Comparison of ENCODE assay signal across 20 cellular contexts in genomic region chr2:12330916-12331315, GRCh38.
DNase-seq lines count a peak whose midpoint lies in the region; ATAC-seq, FAIRE-seq and TF ChIP-seq lines count a peak whose summit lies in the region.
"Had no signal": no experiment of that assay in that cellular context is flagged by ENCODE, and none has a peak within 500 bp of the region (broad histone marks: within the 10 kb centered on the region; RNA-seq: fewer than 3 reads in every experiment).

No MANE protein-coding gene starts in this region.

- no peak for TF ChIP-seq CTCF in astrocyte (IDR thresholded peaks at IDR 0.05; ENCODE audit: insufficient read depth, low read depth, low read length)
- TF ChIP-seq CTCF in foreskin keratinocyte (conservative IDR thresholded peaks at IDR 0.05) = no peak

- H3K27me3 ChIP-seq in astrocyte (ENCODE audit: insufficient read depth, low read length) (no peaks in the 10 kb centered on the region), foreskin keratinocyte (no peaks in the 10 kb centered on the region)
- H3K27me3 ChIP-seq: right atrium auricular region, testis had no signal

- no peaks in the 10 kb centered on the region for H4K20me1 ChIP-seq in astrocyte (ENCODE audit: insufficient read depth, low read length)

- peaks cover 14% of the 10 kb centered on the region for H3K4me1 Mint-ChIP-seq in astrocyte (ENCODE audit: low read depth, unreplicated experiment)
- H3K4me1 Mint-ChIP-seq in activated CD8-positive, alpha-beta memory T cell treated with anti-CD3 and anti-CD28 coated beads, Interleukin-2, amount 10 ng/mL, durations not matched to agents 7 days and 5 days = no peaks in the 10 kb centered on the region

- no peak overlapping the region for H3K4me3 ChIP-seq in astrocyte (ENCODE audit: insufficient read depth, low read depth, low read length)
- H3K4me3 ChIP-seq: right atrium auricular region, testis had no signal

- peak overlapping the region; percentile 3 for H3K27ac Mint-ChIP-seq in astrocyte (ENCODE audit: unreplicated experiment)
- H3K27ac Mint-ChIP-seq in activated CD8-positive, alpha-beta memory T cell treated with anti-CD3 and anti-CD28 coated beads, Interleukin-2, amount 10 ng/mL, durations not matched to agents 7 days and 5 days = no peak overlapping the region
- H3K27ac Mint-ChIP-seq: activated naive CD8-positive, alpha-beta T cell treated with anti-CD3 and anti-CD28 coated beads, Interleukin-2, amount 50 U/mL, for 24 hours; natural killer cell had no signal

- DNase-seq in AG08395 (ENCODE audit: low spot score) (peak; percentile 66), HT1080 (ENCODE audit: low read depth) (peak; percentile 62), astrocyte (ENCODE audit: low read depth) (peak; percentile 77), foreskin keratinocyte (peak in 1 of 2 donors; percentile 54), hippocampal formation (lab: John Stamatoyannopoulos, UW) (no peak)
- DNase-seq in stimulated activated CD4-positive, alpha-beta T cell treated with anti-CD3 and anti-CD28 coated beads, Interleukin-2, amount 100 ng/mL, for 24 hours = no peak
- no peak for DNase-seq in activated CD8-positive, alpha-beta memory T cell treated with anti-CD3 and anti-CD28 coated beads, Interleukin-2, amount 10 ng/mL, durations not matched to agents 7 days and 5 days
- DNase-seq: activated CD4-positive, alpha-beta T cell treated with anti-CD3 and anti-CD28 coated beads, Interleukin-2, amount 50 U/mL, for 4 hours; activated naive CD8-positive, alpha-beta T cell treated with anti-CD3 and anti-CD28 coated beads, Interleukin-2, amount 50 U/mL, for 24 hours; COR-L47; cortex of kidney; natural killer cell; NCI-H1092 treated with DMSO at 0.1 percent for 48 hours; NCI-H2171 treated with DMSO at 0.1 percent for 48 hours; SHP77; stimulated activated CD4-positive, alpha-beta T cell treated with anti-CD3 and anti-CD28 coated beads, Interleukin-1b, Interleukin-23, amount 100 ng/mL, for 48 hours; testis had no signal

- H3K9me3 ChIP-seq in astrocyte (ENCODE audit: insufficient read depth, low read depth, low read length) = no peaks in the 10 kb centered on the region
- H3K9me3 ChIP-seq: right atrium auricular region, testis had no signal

- no peaks in the 10 kb centered on the region for H3K36me3 ChIP-seq in astrocyte (ENCODE audit: insufficient read depth, low read length)
- H3K36me3 ChIP-seq: right atrium auricular region had no signal

- ATAC-seq in foreskin keratinocyte (peak; percentile 74), GM21367 (IDR thresholded peaks at IDR 0.05; ENCODE audit: unreplicated experiment) (no peak)
- ATAC-seq in activated CD8-positive, alpha-beta memory T cell treated with anti-CD3 and anti-CD28 coated beads, Interleukin-2, amount 10 ng/mL, durations not matched to agents 7 days and 5 days = no peak
- ATAC-seq: activated naive CD8-positive, alpha-beta T cell treated with anti-CD3 and anti-CD28 coated beads, Interleukin-2, amount 50 U/mL, for 24 hours; esophagus mucosa; natural killer cell had no signal

- H3K9me3 Mint-ChIP-seq in astrocyte (ENCODE audit: unreplicated experiment) = peaks cover 11% of the 10 kb centered on the region
- H3K9me3 Mint-ChIP-seq in activated CD8-positive, alpha-beta memory T cell treated with anti-CD3 and anti-CD28 coated beads, Interleukin-2, amount 10 ng/mL, durations not matched to agents 7 days and 5 days (ENCODE audit: low read depth) = peaks cover 2% of the 10 kb centered on the region

- no peaks in the 10 kb centered on the region for H3K27me3 Mint-ChIP-seq in astrocyte (ENCODE audit: low read depth, unreplicated experiment)
- peaks cover 9% of the 10 kb centered on the region for H3K27me3 Mint-ChIP-seq in activated CD8-positive, alpha-beta memory T cell treated with anti-CD3 and anti-CD28 coated beads, Interleukin-2, amount 10 ng/mL, durations not matched to agents 7 days and 5 days

- no peak for FAIRE-seq in astrocyte (lab: Jason Lieb, UNC)

- H3K9ac ChIP-seq in astrocyte (ENCODE audit: low read length) = no peak overlapping the region

- H3K27ac ChIP-seq in astrocyte (ENCODE audit: low read depth, low read length) = peak overlapping the region; percentile 21
- H3K27ac ChIP-seq in foreskin keratinocyte = no peak overlapping the region
- H3K27ac ChIP-seq: right atrium auricular region, testis had no signal

- no peaks in the 10 kb centered on the region for H3K36me3 Mint-ChIP-seq in astrocyte (ENCODE audit: low read depth, unreplicated experiment)
- no peaks in the 10 kb centered on the region for H3K36me3 Mint-ChIP-seq in activated CD8-positive, alpha-beta memory T cell treated with anti-CD3 and anti-CD28 coated beads, Interleukin-2, amount 10 ng/mL, durations not matched to agents 7 days and 5 days

- CTCF ChIA-PET in activated CD8-positive, alpha-beta memory T cell treated with anti-CD3 and anti-CD28 coated beads, Interleukin-2, amount 10 ng/mL, durations not matched to agents 7 days and 5 days (lab: Charles Lee) = no interaction called here

- H3K4me1 ChIP-seq in astrocyte (ENCODE audit: insufficient read depth, low read length) (peaks cover 6% of the 10 kb centered on the region), foreskin keratinocyte (peaks cover 3% of the 10 kb centered on the region)
- H3K4me1 ChIP-seq: right atrium auricular region, testis had no signal

- no peak overlapping the region for H3K4me3 Mint-ChIP-seq in astrocyte (ENCODE audit: unreplicated experiment)
- H3K4me3 Mint-ChIP-seq in activated CD8-positive, alpha-beta memory T cell treated with anti-CD3 and anti-CD28 coated beads, Interleukin-2, amount 10 ng/mL, durations not matched to agents 7 days and 5 days = no peak overlapping the region
- H3K4me3 Mint-ChIP-seq: activated naive CD8-positive, alpha-beta T cell treated with anti-CD3 and anti-CD28 coated beads, Interleukin-2, amount 50 U/mL, for 24 hours; natural killer cell had no signal

- H2AFZ ChIP-seq in astrocyte (ENCODE audit: low read depth, low read length) = no peak overlapping the region

- H3K79me2 ChIP-seq in astrocyte (ENCODE audit: insufficient read depth, low read length) = no peaks in the 10 kb centered on the region

- no peak overlapping the region for H3K4me2 ChIP-seq in astrocyte (ENCODE audit: low read length)

Comparison
In these comparisons a context has a peak if more than half of its experiments do, and no peak if none do; other contexts are left out.
1. DNase-seq: peak in AG08395 (single experiment), HT1080 (single experiment) and astrocyte (single experiment); none in stimulated activated CD4-positive, alpha-beta T cell treated with anti-CD3 and anti-CD28 coated beads, Interleukin-2, amount 100 ng/mL, for 24 hours (0 of 2), activated CD8-positive, alpha-beta memory T cell treated with anti-CD3 and anti-CD28 coated beads, Interleukin-2, amount 10 ng/mL, durations not matched to agents 7 days and 5 days (single experiment) and hippocampal formation (0 of 2).